8 cellular contexts compared by ENCODE assay signal in genomic region chr17:60142872-60143499, GRCh38. TPM values are rescaled to one million over a fixed set of nuclear protein-coding genes. Genes with fewer than 3 reads are reported as not detected.
DNase-seq lines count a peak whose midpoint lies in the region; ATAC-seq and TF ChIP-seq lines count a peak whose summit lies in the region.

No MANE protein-coding gene starts in this region.

- peak; percentile 48 for ATAC-seq in GM19438 (IDR thresholded peaks at IDR 0.05; ENCODE audit: low read depth, unreplicated experiment)
- peak; percentile 81 for ATAC-seq in upper lobe of right lung

- peaks cover 97% of the 10 kb centered on the region for H3K27me3 Mint-ChIP-seq in activated naive CD8-positive, alpha-beta T cell treated with anti-CD3 and anti-CD28 coated beads for 36 hours

- H3K36me3 ChIP-seq in cardiac muscle cell (no peaks in the 10 kb centered on the region), upper lobe of right lung (no peaks in the 10 kb centered on the region)

- H3K27me3 ChIP-seq in cardiac muscle cell (peaks cover 75% of the 10 kb centered on the region), upper lobe of right lung (peaks cover 57% of the 10 kb centered on the region)

- peaks cover 12% of the 10 kb centered on the region for H3K4me1 Mint-ChIP-seq in activated naive CD8-positive, alpha-beta T cell treated with anti-CD3 and anti-CD28 coated beads for 36 hours

- H3K9me3 Mint-ChIP-seq in activated naive CD8-positive, alpha-beta T cell treated with anti-CD3 and anti-CD28 coated beads for 36 hours, result no peaks in the 10 kb centered on the region

- H3K4me3 ChIP-seq in cardiac muscle cell (no peak overlapping the region), upper lobe of right lung (peak overlapping the region; percentile 21)

- DNase-seq in AG08396 (ENCODE audit: low spot score) (peak; percentile 84), NCI-H1417 (lab: John Stamatoyannopoulos, UW) (peak; percentile 78 to 87 (median 85)), SKM-1 treated with dmso at 0.1 percent for 144 hours (lab: John Stamatoyannopoulos, UW; ENCODE audit: unreplicated experiment) (peak; percentile 61), cardiac muscle cell (ENCODE audit: low read depth in 1 of 2, low spot score in 1 of 2) (peak; percentile 88 to 92), pons (ENCODE audit: low spot score) (peak; percentile 78), upper lobe of right lung (peak; percentile 88)
- peak; percentile 75 for DNase-seq in activated naive CD8-positive, alpha-beta T cell treated with anti-CD3 and anti-CD28 coated beads for 36 hours

- TF ChIP-seq CTCF in cardiac muscle cell (IDR thresholded peaks at IDR 0.05; ENCODE audit: low read depth, low read length), result peak; percentile 88
- peak; percentile 78 for TF ChIP-seq CTCF in upper lobe of right lung (IDR thresholded peaks at IDR 0.05)

- H3K27ac ChIP-seq in cardiac muscle cell (no peak overlapping the region), upper lobe of right lung (no peak overlapping the region)

- H3K4me3 Mint-ChIP-seq in activated naive CD8-positive, alpha-beta T cell treated with anti-CD3 and anti-CD28 coated beads for 36 hours, result peak overlapping the region; percentile 45

- no peaks in the 10 kb centered on the region for H3K36me3 Mint-ChIP-seq in activated naive CD8-positive, alpha-beta T cell treated with anti-CD3 and anti-CD28 coated beads for 36 hours

- intact Hi-C loops in upper lobe of right lung (cut with DNase I), result no loop called here

- H3K4me1 ChIP-seq in cardiac muscle cell (ENCODE audit: low read depth) (no peaks in the 10 kb centered on the region), upper lobe of right lung (peaks cover 29% of the 10 kb centered on the region)

- no peak overlapping the region for H3K27ac Mint-ChIP-seq in activated naive CD8-positive, alpha-beta T cell treated with anti-CD3 and anti-CD28 coated beads for 36 hours

- H3K9me3 ChIP-seq in cardiac muscle cell (ENCODE audit: low read depth) (no peaks in the 10 kb centered on the region), upper lobe of right lung (no peaks in the 10 kb centered on the region)

RNA-seq across cellular contexts. Expression of gene CA4, which starts 6.8 kb away (rescaled TPM):
- total RNA-seq in activated naive CD8-positive, alpha-beta T cell treated with anti-CD3 and anti-CD28 coated beads for 36 hours, result not detected
- total RNA-seq in cardiac muscle cell, result 0.18 and 2.1 TPM in 2 replicates
- 0.97 and 3.8 TPM in 2 replicates for polyA plus RNA-seq in cardiac muscle cell
- total RNA-seq in upper lobe of right lung, result 73.1 TPM

Comparison
In these comparisons a context has a peak if more than half of its experiments do, and no peak if none do; other contexts are left out.
1. RNA of gene CA4, which starts 6.8 kb away (total RNA-seq): 73.1 TPM in upper lobe of right lung (single experiment); 0.18 to 2.1 TPM in cardiac muscle cell and not detected in activated naive CD8-positive, alpha-beta T cell treated with anti-CD3 and anti-CD28 coated beads for 36 hours; every median in the first group is over 10 times any median in the second.
2. Peak in every context shown above with its lines, with median percentiles within 50 percentile points of each other: DNase-seq.